Comparison of ENCODE assay signal across 29 cellular contexts in genomic region chr7:123327661-123328060, GRCh38.
"Had no signal": no experiment of that assay in that cellular context is flagged by ENCODE, and none has a peak within 500 bp of the region (broad histone marks: within the 10 kb centered on the region; RNA-seq: fewer than 3 reads in every experiment).

No MANE protein-coding gene starts in this region.

- H3K4me3 ChIP-seq: coronary artery, esophagus muscularis mucosa, gastroesophageal sphincter, heart left ventricle, hepatocyte, lower lobe of right lung, mucosa of descending colon, prostate gland, sigmoid colon, skin epidermis, spleen, suprapubic skin, transverse colon, upper lobe of right lung, uterus had no signal

- H2AFZ ChIP-seq: hepatocyte had no signal

- H3K4me3 Mint-ChIP-seq: naive B cell; natural killer cell treated with Interleukin-12 subunit alpha and Interleukin-12 subunit beta and Interleukin-15 and Interleukin-18, amount 100 ng/mL, for 72 hours; neural crest cell; stimulated activated naive B cell treated with anti-CD40 and anti-IgM and Interleukin-4, amounts not matched to agents 10 μg/mL and 1 μg/mL and 100 μg/mL, for 72 hours; stimulated activated naive CD8-positive, alpha-beta T cell treated with anti-CD3 and anti-CD28 coated beads, Interleukin-15, Interleukin-2, amounts not matched to agents 100 ng/mL and 50 ng/mL, for 24 hours had no signal

- H3K27ac Mint-ChIP-seq: naive B cell; natural killer cell treated with Interleukin-12 subunit alpha and Interleukin-12 subunit beta and Interleukin-15 and Interleukin-18, amount 100 ng/mL, for 72 hours; stimulated activated naive B cell treated with anti-CD40 and anti-IgM and Interleukin-4, amounts not matched to agents 10 μg/mL and 1 μg/mL and 100 μg/mL, for 72 hours; stimulated activated naive CD8-positive, alpha-beta T cell treated with anti-CD3 and anti-CD28 coated beads, Interleukin-15, Interleukin-2, amounts not matched to agents 100 ng/mL and 50 ng/mL, for 24 hours had no signal

- H3K4me1 Mint-ChIP-seq: naive B cell; neural crest cell; stimulated activated naive B cell treated with anti-CD40 and anti-IgM and Interleukin-4, amounts not matched to agents 10 μg/mL and 1 μg/mL and 100 μg/mL, for 72 hours had no signal

- H3K36me3 ChIP-seq: esophagus muscularis mucosa, gastroesophageal sphincter, heart left ventricle, lower lobe of right lung, prostate gland, sigmoid colon, spleen, suprapubic skin, transverse colon, upper lobe of right lung, uterus had no signal

- H3K27me3 Mint-ChIP-seq: naive B cell; natural killer cell treated with Interleukin-12 subunit alpha and Interleukin-12 subunit beta and Interleukin-15 and Interleukin-18, amount 100 ng/mL, for 72 hours; stimulated activated naive B cell treated with anti-CD40 and anti-IgM and Interleukin-4, amounts not matched to agents 10 μg/mL and 1 μg/mL and 100 μg/mL, for 72 hours; stimulated activated naive CD8-positive, alpha-beta T cell treated with anti-CD3 and anti-CD28 coated beads, Interleukin-15, Interleukin-2, amounts not matched to agents 100 ng/mL and 50 ng/mL, for 24 hours had no signal

- DNase-seq: dermis blood vessel endothelial cell; effector memory CD4-positive, alpha-beta T cell; foreskin keratinocyte; heart left ventricle; islet precursor cell; kidney glomerular epithelial cell; left ventricle myocardium superior; lower lobe of right lung; mucosa of descending colon; naive B cell; right cardiac atrium; sigmoid colon; spleen; stimulated activated CD4-positive, alpha-beta T cell treated with anti-CD3 and anti-CD28 coated beads, Interleukin-4, amount 100 ng/mL, for 4 hours; stimulated activated naive B cell treated with anti-CD40 and anti-IgM and Interleukin-4, amounts not matched to agents 10 μg/mL and 1 μg/mL and 100 μg/mL, for 72 hours; transverse colon; upper lobe of right lung; uterus had no signal

- H3K79me2 ChIP-seq: hepatocyte had no signal

- FAIRE-seq: endothelial cell of umbilical vein had no signal

- H3K4me2 ChIP-seq: hepatocyte had no signal

- H3K36me3 Mint-ChIP-seq: stimulated activated naive B cell treated with anti-CD40 and anti-IgM and Interleukin-4, amounts not matched to agents 10 μg/mL and 1 μg/mL and 100 μg/mL, for 72 hours had no signal

- H3K27me3 ChIP-seq: esophagus muscularis mucosa, foreskin keratinocyte, gastroesophageal sphincter, heart left ventricle, hepatocyte, sigmoid colon, spleen, suprapubic skin, transverse colon, upper lobe of right lung, uterus had no signal

- H3K4me1 ChIP-seq: esophagus muscularis mucosa, foreskin keratinocyte, gastroesophageal sphincter, heart left ventricle, lower lobe of right lung, prostate gland, sigmoid colon, spleen, suprapubic skin, transverse colon, upper lobe of right lung, uterus had no signal

- H3K9me3 ChIP-seq: prostate gland, suprapubic skin had no signal

- H3K27ac ChIP-seq: coronary artery, esophagus muscularis mucosa, foreskin keratinocyte, gastroesophageal sphincter, heart left ventricle, hepatocyte, lower lobe of right lung, prostate gland, sigmoid colon, skin epidermis, spleen, suprapubic skin, transverse colon, upper lobe of right lung, uterus had no signal
